In genomic region chr2:96305091-96305978, GRCh38 we compare ENCODE assay signal across 1 cellular context.
TF ChIP-seq lines count a peak whose summit lies in the region.

SNRNP200 (minus strand) TSS chr2:96305546; CDS start chr2:96305437, 109 bp downstream.

TF ChIP-seq in K562, 482 proteins besides CTCF, POLR2A, EP300 and RAD21 (continued from another document and continues in another):
- TF ChIP-seq KLF13 (tag; IDR thresholded peaks at IDR 0.05; ENCODE audit: borderline replicate concordance, low read depth) = peak; percentile 96
- TF ChIP-seq WHSC1 (IDR thresholded peaks at IDR 0.05; ENCODE audit: low read length) = no peak
- TF ChIP-seq MITF (IDR thresholded peaks at IDR 0.05) = no peak
- peak; percentile 98 for TF ChIP-seq PHF8 (IDR thresholded peaks at IDR 0.05; ENCODE audit: borderline replicate concordance, low read length)
- no peak for TF ChIP-seq NR2F6 (CRISPR knock-in tag; IDR thresholded peaks at IDR 0.05)
- no peak for TF ChIP-seq ZNF77 (CRISPR knock-in tag; IDR thresholded peaks at IDR 0.05)
- TF ChIP-seq NR2C2 (CRISPR knock-in tag; IDR thresholded peaks at IDR 0.05) = peak; percentile 100
- peak; percentile 100 for TF ChIP-seq NR2C2 (tag; IDR thresholded peaks at IDR 0.05)
- no peak for TF ChIP-seq HOXB6 (CRISPR knock-in tag; IDR thresholded peaks at IDR 0.05; ENCODE audit: borderline replicate concordance)
- no peak for TF ChIP-seq CREBBP (IDR thresholded peaks at IDR 0.05; ENCODE audit: low read depth, low read length)
- TF ChIP-seq U2AF2 (optimal IDR thresholded peaks at IDR 0.05; ENCODE audit: low read depth, low read length) = no peak
- TF ChIP-seq CXXC5 (CRISPR knock-in tag; IDR thresholded peaks at IDR 0.05) = peak; percentile 98
- no peak for TF ChIP-seq NCOA2 (IDR thresholded peaks at IDR 0.05; ENCODE audit: partially characterized antibody in 2 of 2)
- peak; percentile 82 for TF ChIP-seq FIP1L1 (IDR thresholded peaks at IDR 0.05; ENCODE audit: low read depth, low read length, poor library complexity, severe bottlenecking)
- no peak for TF ChIP-seq ZNF764 (CRISPR knock-in tag; IDR thresholded peaks at IDR 0.05; ENCODE audit: low read depth)
- TF ChIP-seq PCBP1 (IDR thresholded peaks at IDR 0.05; ENCODE audit: low read depth, low read length, poor library complexity, severe bottlenecking) = no peak
- TF ChIP-seq MBD2 (IDR thresholded peaks at IDR 0.05; ENCODE audit: borderline replicate concordance, low read depth) = peak; percentile 69
- no peak for TF ChIP-seq ZNF217 (CRISPR knock-in tag; IDR thresholded peaks at IDR 0.05)
- TF ChIP-seq NFYB (IDR thresholded peaks at IDR 0.05; ENCODE audit: extremely low read depth, insufficient read length) = no peak
- no peak for TF ChIP-seq ZBED1 (IDR thresholded peaks at IDR 0.05)
- no peak for TF ChIP-seq BACH1 (tag; IDR thresholded peaks at IDR 0.05)
- TF ChIP-seq ZNF197 (CRISPR knock-in tag; IDR thresholded peaks at IDR 0.05; ENCODE audit: low read depth) = no peak
- TF ChIP-seq ZNF384 (IDR thresholded peaks at IDR 0.05; ENCODE audit: low read depth, low read length) = 0 out of 2 replicates have a peak, but pooled peaks have one; percentile 28
- TF ChIP-seq RERE (CRISPR knock-in tag; IDR thresholded peaks at IDR 0.05; ENCODE audit: borderline replicate concordance) = no peak
- TF ChIP-seq ELF2 (CRISPR knock-in tag; IDR thresholded peaks at IDR 0.05) = peak; percentile 80
- peak; percentile 91 for TF ChIP-seq ZBTB1 (CRISPR knock-in tag; IDR thresholded peaks at IDR 0.05; ENCODE audit: borderline replicate concordance, low read depth)
- peak; percentile 95; the same call in 1 of the 2 replicates for TF ChIP-seq FOXP1 (CRISPR knock-in tag; IDR thresholded peaks at IDR 0.05)
- TF ChIP-seq ZNF699 (CRISPR knock-in tag; IDR thresholded peaks at IDR 0.05; ENCODE audit: insufficient replicate concordance) = no peak
- 0 out of 2 replicates have a peak, but pooled peaks have one; percentile 54 for TF ChIP-seq ZNF24 (IDR thresholded peaks at IDR 0.05)
- no peak for TF ChIP-seq YBX1 (IDR thresholded peaks at IDR 0.05)
- TF ChIP-seq CTBP1 (IDR thresholded peaks at IDR 0.05; ENCODE audit: borderline replicate concordance) = peak; percentile 81
- TF ChIP-seq POLR2AphosphoS2 (IDR thresholded peaks at IDR 0.05; ENCODE audit: low read length) = no peak; the same call in 1 of the 2 replicates
- TF ChIP-seq ATF2 (CRISPR knock-in tag; IDR thresholded peaks at IDR 0.05) = no peak
- peak; percentile 62; the same call in 1 of the 2 replicates for TF ChIP-seq CEBPB (tag; IDR thresholded peaks at IDR 0.05)
- TF ChIP-seq EP400 (IDR thresholded peaks at IDR 0.05) = peak; percentile 98
- no peak for TF ChIP-seq NFE2L1 (tag; IDR thresholded peaks at IDR 0.05; ENCODE audit: borderline replicate concordance, low read depth)
- TF ChIP-seq ZNF717 (CRISPR knock-in tag; IDR thresholded peaks at IDR 0.05) = no peak
- TF ChIP-seq TCF15 (CRISPR knock-in tag; IDR thresholded peaks at IDR 0.05) = no peak
- TF ChIP-seq TAF7 (tag; IDR thresholded peaks at IDR 0.05) = peak; percentile 44
- peak; percentile 83 for TF ChIP-seq HCFC1 (IDR thresholded peaks at IDR 0.05; ENCODE audit: low read depth, low read length)
- TF ChIP-seq ZNF444 (CRISPR knock-in tag; IDR thresholded peaks at IDR 0.05) = no peak
- no peak for TF ChIP-seq ARID2 (IDR thresholded peaks at IDR 0.05)
- TF ChIP-seq HINFP (tag; conservative IDR thresholded peaks at IDR 0.05; ENCODE audit: low read depth) = no peak; the same call in 1 of the 2 replicates
- TF ChIP-seq CREB3 (tag; conservative IDR thresholded peaks at IDR 0.05; ENCODE audit: low read depth) = no peak
- TF ChIP-seq BRD4 (IDR thresholded peaks at IDR 0.05) = peak; percentile 83
- TF ChIP-seq ZNF431 (CRISPR knock-in tag; IDR thresholded peaks at IDR 0.05) = no peak; the same call in 1 of the 2 replicates
- no peak for TF ChIP-seq SNRNP70 (optimal IDR thresholded peaks at IDR 0.05; ENCODE audit: low read depth, low read length)
- TF ChIP-seq SIN3A (IDR thresholded peaks at IDR 0.05; ENCODE audit: borderline replicate concordance in 2 of 2, control insufficient read depth in 1 of 2, low read depth in 2 of 2, low read length in 2 of 2) = peak; percentile 87 to 89; a peak in 3 of 4 replicates
- no peak for TF ChIP-seq HNRNPL (IDR thresholded peaks at IDR 0.05; ENCODE audit: low read depth, low read length)
- TF ChIP-seq CGGBP1 (CRISPR knock-in tag; IDR thresholded peaks at IDR 0.05) = no peak
- TF ChIP-seq TGIF2 (CRISPR knock-in tag; IDR thresholded peaks at IDR 0.05) = no peak
- TF ChIP-seq ATF6 (CRISPR knock-in tag; IDR thresholded peaks at IDR 0.05) = 0 out of 2 replicates have a peak, but pooled peaks have one; percentile 59
- peak; percentile 85; the same call in 1 of the 2 replicates for TF ChIP-seq RB1 (IDR thresholded peaks at IDR 0.05; ENCODE audit: low read depth)
- no peak for TF ChIP-seq KAT7 (CRISPR knock-in tag; IDR thresholded peaks at IDR 0.05; ENCODE audit: borderline replicate concordance)
- TF ChIP-seq ZNF277 (CRISPR knock-in tag; IDR thresholded peaks at IDR 0.05; ENCODE audit: borderline replicate concordance) = no peak
- peak; percentile 73 for TF ChIP-seq NEUROD1 (IDR thresholded peaks at IDR 0.05; ENCODE audit: borderline replicate concordance, low read depth, low read length, partially characterized antibody)
- no peak for TF ChIP-seq HMGXB4 (CRISPR knock-in tag; IDR thresholded peaks at IDR 0.05)
- TF ChIP-seq ZNF347 (CRISPR knock-in tag; IDR thresholded peaks at IDR 0.05; ENCODE audit: low read depth) = no peak
